In the genomic region with DNA sequence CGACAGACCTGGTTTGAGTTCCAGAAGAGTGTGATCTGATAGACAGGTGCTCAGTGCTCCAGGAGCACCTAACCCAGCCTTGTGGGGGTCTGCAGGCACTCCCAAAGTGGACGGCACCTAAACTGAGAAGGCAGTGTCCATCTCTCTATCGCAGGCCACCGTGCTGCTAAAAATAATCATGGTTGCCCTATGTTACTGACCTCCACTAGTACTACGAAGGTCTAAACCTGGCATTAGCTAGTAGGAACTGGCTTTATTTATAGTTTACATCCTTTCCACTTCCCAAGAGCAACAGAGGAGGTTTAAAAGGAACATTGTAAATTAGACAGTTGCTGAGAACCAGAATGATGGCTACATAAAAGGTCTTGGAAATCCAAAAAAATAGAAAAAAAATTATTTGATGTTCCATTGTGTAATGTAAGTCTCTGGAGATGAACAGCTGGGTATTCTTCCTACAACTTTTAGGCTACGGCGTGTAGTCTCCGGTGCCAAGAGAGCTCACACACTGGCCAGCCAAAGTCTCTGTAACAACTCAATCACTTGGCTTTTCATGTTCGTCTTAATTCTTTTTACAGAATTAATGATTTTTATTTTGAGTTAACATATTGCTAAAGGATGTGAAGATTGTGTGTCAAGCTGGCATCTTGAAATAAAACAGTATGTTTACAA, we compare ENCODE assay signal across 20 cellular contexts. TPM values are rescaled to one million over a fixed set of nuclear protein-coding genes. Genes with fewer than 3 reads are reported as not detected.
DNase-seq lines count a peak whose midpoint lies in the region; ATAC-seq, FAIRE-seq and TF ChIP-seq lines count a peak whose summit lies in the region.
"Had no signal": no experiment of that assay in that cellular context is flagged by ENCODE, and none has a peak within 500 bp of the region (broad histone marks: within the 10 kb centered on the region; RNA-seq: fewer than 3 reads in every experiment).

No MANE protein-coding gene starts in this region.

- H3K9me3 Mint-ChIP-seq in naive thymus-derived CD8-positive, alpha-beta T cell: no peaks in the 10 kb centered on the region
- H3K9me3 Mint-ChIP-seq: activated T-cell treated with anti-CD3 and anti-CD28 coated beads, Interleukin-2, amount 50 U/mL, for 24 hours had no signal

- TF ChIP-seq RAD21 in A549 (conservative IDR thresholded peaks at IDR 0.05 in 1 of 2, IDR thresholded peaks at IDR 0.05 in 1 of 2) (no peak), liver (IDR thresholded peaks at IDR 0.05) (no peak)

- TF ChIP-seq CTCF in A549 (IDR thresholded peaks at IDR 0.05) (no peak), dorsolateral prefrontal cortex (IDR thresholded peaks at IDR 0.05 in 54 of 56, conservative IDR thresholded peaks at IDR 0.05 in 2 of 56; ENCODE audit: low read depth in 1 of 56, partially characterized antibody in 56 of 56) (no peak), liver (IDR thresholded peaks at IDR 0.05; ENCODE audit: low read depth, low read length, missing input control) (no peak), spleen (IDR thresholded peaks at IDR 0.05 in 8 of 11, conservative IDR thresholded peaks at IDR 0.05 in 3 of 11) (no peak)

- no peak for TF ChIP-seq EP300 in A549 (IDR thresholded peaks at IDR 0.05)

- no peaks in the 10 kb centered on the region for H3K9me3 ChIP-seq in A549
- no peaks in the 10 kb centered on the region for H3K9me3 ChIP-seq in liver (ENCODE audit: control insufficient read depth in 4 of 4, low read length in 3 of 4)
- no peaks in the 10 kb centered on the region for H3K9me3 ChIP-seq in spleen

- H3K4me2 ChIP-seq in A549: peak overlapping the region; percentile 96

- H3K27ac ChIP-seq in A549 (peak overlapping the region; percentile 90 to 96), dorsolateral prefrontal cortex (peak overlapping the region; percentile 67 to 100 (median 96)), liver (ENCODE audit: low read depth in 1 of 2, low read length in 2 of 2) (peak overlapping the region; percentile 15 to 66), spleen (peak overlapping the region in 6 of 8 donors; percentile 21 to 82 (median 62))

- no peak for FAIRE-seq in A549 (lab: Jason Lieb, UNC)

- H3K36me3 ChIP-seq in liver (ENCODE audit: control insufficient read depth in 4 of 4, insufficient read depth in 3 of 4, low read depth in 1 of 4, low read length in 3 of 4) (no peaks in the 10 kb centered on the region), spleen (no peaks in the 10 kb centered on the region)

- TF ChIP-seq POLR2A in A549 (IDR thresholded peaks at IDR 0.05; ENCODE audit: low read length): no peak
- no peak for TF ChIP-seq POLR2A in spleen (IDR thresholded peaks at IDR 0.05)

- DNase-seq in A549 (ENCODE audit: low read depth in 1 of 2, low spot score in 1 of 2) (no peak), dorsolateral prefrontal cortex (no peak), spleen (no peak), SHP77 (lab: John Stamatoyannopoulos, UW) (no peak)
- DNase-seq in naive thymus-derived CD8-positive, alpha-beta T cell: no peak
- DNase-seq: activated CD4-positive, alpha-beta T cell treated with anti-CD3 and anti-CD28 coated beads for 4 hours; activated T-cell treated with anti-CD3 and anti-CD28 coated beads, Interleukin-2, amount 50 U/mL, for 24 hours; COR-L47; erythroblast; GDM1; mesendoderm; NCI-H1930; NCI-H774; occipital lobe; RPMI8226; T-helper 2 cell had no signal

- no peaks in the 10 kb centered on the region for H3K36me3 Mint-ChIP-seq in naive thymus-derived CD8-positive, alpha-beta T cell

- no peak overlapping the region for H3K27ac Mint-ChIP-seq in naive thymus-derived CD8-positive, alpha-beta T cell
- H3K27ac Mint-ChIP-seq: activated T-cell treated with anti-CD3 and anti-CD28 coated beads, Interleukin-2, amount 50 U/mL, for 24 hours had no signal

- H3K4me1 Mint-ChIP-seq in naive thymus-derived CD8-positive, alpha-beta T cell: peaks cover 0 to 26% (median 15%) of the 10 kb centered on the region in 4 donors

- H3K4me3 ChIP-seq in A549: no peak overlapping the region
- peak overlapping the region in 9 of 59 donors; percentile 3 to 59 (median 11) for H3K4me3 ChIP-seq in dorsolateral prefrontal cortex
- no peak overlapping the region for H3K4me3 ChIP-seq in liver (ENCODE audit: low read depth in 1 of 3, low read length in 3 of 3)
- no peak overlapping the region for H3K4me3 ChIP-seq in spleen

- H3K27me3 ChIP-seq in dorsolateral prefrontal cortex (no peaks in the 10 kb centered on the region), liver (ENCODE audit: control insufficient read depth in 4 of 4, insufficient read depth in 4 of 4, low read length in 3 of 4) (no peaks in the 10 kb centered on the region), spleen (replicated peaks in 1 of 7) (no peaks in the 10 kb centered on the region)

- intact Hi-C loops in dorsolateral prefrontal cortex (cut with DNase I) (no loop called here), spleen (cut with DNase I; ENCODE audit: low total_unique reads) (no loop called here)

- WGBS in A549 (ENCODE audit: missing lambda C conversion rate): 94% methylated on average over 9 of the region's 9 CpGs
- WGBS in liver: 58% methylated on average over 9 of the region's 9 CpGs
- whole genome bisulfite sequencing in spleen, 5 donors: 58 to 80% (median 70%) methylated on average over 9 of the region's 9 CpGs

- H3K9ac ChIP-seq in liver (ENCODE audit: low read depth in 1 of 2, low read length in 2 of 2): no peak overlapping the region

- CTCF ChIA-PET in A549 (lab: Yijun Ruan, JAX): interaction anchor here (1.1 to 1.3 kb wide), 3 partner anchors 10 to 15 kb away, joined by 3 read pairs; no protein-coding TSS in a partner anchor

- H3K27me3 Mint-ChIP-seq in naive thymus-derived CD8-positive, alpha-beta T cell: peaks cover 0 to 6% (median 0%) of the 10 kb centered on the region in 5 donors
- H3K27me3 Mint-ChIP-seq: type B pancreatic cell had no signal

- ATAC-seq in A549 (no peak), HG02852 (IDR thresholded peaks at IDR 0.05; ENCODE audit: unreplicated experiment) (no peak), HG02870 (IDR thresholded peaks at IDR 0.05; ENCODE audit: unreplicated experiment) (no peak)
- ATAC-seq in naive thymus-derived CD8-positive, alpha-beta T cell: no peak

- H3K4me3 Mint-ChIP-seq in naive thymus-derived CD8-positive, alpha-beta T cell: no peak overlapping the region
- H3K4me3 Mint-ChIP-seq: activated T-cell treated with anti-CD3 and anti-CD28 coated beads, Interleukin-2, amount 50 U/mL, for 24 hours; type B pancreatic cell had no signal

- POLR2A ChIA-PET in A549 (lab: Yijun Ruan, JAX): interaction anchor here (3.2 kb wide), 1 partner anchor 27 kb away, joined by 43 read pairs; a partner anchor contains a TSS
- POLR2A ChIA-PET in naive thymus-derived CD8-positive, alpha-beta T cell (lab: Charles Lee): no interaction called here

- H3K4me1 ChIP-seq in A549: peaks cover 63% of the 10 kb centered on the region
- H3K4me1 ChIP-seq in liver (ENCODE audit: control insufficient read depth in 4 of 4, insufficient read depth in 4 of 4, low read length in 3 of 4): peaks cover 25 to 77% (median 57%) of the 10 kb centered on the region in 4 donors
- peaks cover 29 to 68% (median 43%) of the 10 kb centered on the region in 6 donors for H3K4me1 ChIP-seq in spleen

TF ChIP-seq in A549, 52 proteins besides CTCF, POLR2A, EP300 and RAD21:
- TF ChIP-seq, protein P1, sequence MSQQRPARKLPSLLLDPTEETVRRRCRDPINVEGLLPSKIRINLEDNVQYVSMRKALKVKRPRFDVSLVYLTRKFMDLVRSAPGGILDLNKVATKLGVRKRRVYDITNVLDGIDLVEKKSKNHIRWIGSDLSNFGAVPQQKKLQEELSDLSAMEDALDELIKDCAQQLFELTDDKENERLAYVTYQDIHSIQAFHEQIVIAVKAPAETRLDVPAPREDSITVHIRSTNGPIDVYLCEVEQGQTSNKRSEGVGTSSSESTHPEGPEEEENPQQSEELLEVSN (IDR thresholded peaks at IDR 0.05; ENCODE audit: borderline replicate concordance, low read depth): no peak
- no peak for TF ChIP-seq HEYL (CRISPR knock-in tag; IDR thresholded peaks at IDR 0.05)
- no peak for TF ChIP-seq FOSL2 (IDR thresholded peaks at IDR 0.05)
- TF ChIP-seq FOSL2 (CRISPR knock-in tag; IDR thresholded peaks at IDR 0.05): no peak
- no peak for TF ChIP-seq TFCP2L1 (CRISPR knock-in tag; IDR thresholded peaks at IDR 0.05)
- no peak for TF ChIP-seq SREBF2 (IDR thresholded peaks at IDR 0.05)
- TF ChIP-seq RCOR1 (IDR thresholded peaks at IDR 0.05; ENCODE audit: low read depth, low read length): no peak
- no peak for TF ChIP-seq CBX8 (IDR thresholded peaks at IDR 0.05)
- no peak for TF ChIP-seq RNF2 (IDR thresholded peaks at IDR 0.05; ENCODE audit: borderline replicate concordance, low read depth)
- TF ChIP-seq FOSB (CRISPR knock-in tag; IDR thresholded peaks at IDR 0.05): no peak

TF ChIP-seq in liver, 16 proteins besides CTCF, POLR2A, EP300 and RAD21:
- TF ChIP-seq EGR1 (IDR thresholded peaks at IDR 0.05; ENCODE audit: low read depth in 2 of 2): no peak
- TF ChIP-seq, protein P2, sequence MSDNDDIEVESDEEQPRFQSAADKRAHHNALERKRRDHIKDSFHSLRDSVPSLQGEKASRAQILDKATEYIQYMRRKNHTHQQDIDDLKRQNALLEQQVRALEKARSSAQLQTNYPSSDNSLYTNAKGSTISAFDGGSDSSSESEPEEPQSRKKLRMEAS (IDR thresholded peaks at IDR 0.05): no peak
- TF ChIP-seq RXRA (IDR thresholded peaks at IDR 0.05): no peak
- no peak for TF ChIP-seq TAF1 (conservative IDR thresholded peaks at IDR 0.05)

RNA-seq across cellular contexts. Expression of a gene that starts 27.3 kb away (rescaled TPM):
- polyA plus RNA-seq in A549 (2011; rRNA removed) (85.3 and 89.0 TPM in 2 replicates), A549 (2017; fragmentation: RNase III; extraction: RNeasy Plus Mini Kit Qiagen cat#74134 plus additional on column Dnase treatment) (24.8 to 31.4 TPM (median 29.8 TPM) in 3 replicates), liver (10 to 100 TPM; 12.3 to 22.5 TPM), spleen (10 to 100 TPM in 1 of 3 donors, 1 to 10 TPM in 2; 3.7 to 10.7 (median 4.1) TPM)
- polyA plus RNA-seq in A549 (2012; cell fraction: cytosol; rRNA removed): 13.6 and 14.2 TPM in 2 replicates
- polyA plus RNA-seq in A549 (2012; cell fraction: nucleus; rRNA removed): 13.3 and 25.1 TPM in 2 replicates
- polyA minus RNA-seq in A549 (2011; rRNA and poly(A)+ RNA removed): 87.7 and 105 TPM in 2 replicates
- total RNA-seq in dorsolateral prefrontal cortex (100 to 1,000 TPM; 105 to 192 (median 143) TPM), liver (10 to 100 TPM; 10.5 to 65.8 TPM), spleen (100 to 1,000 TPM in 5 of 7 donors, 10 to 100 TPM in 2; 71.4 to 182 (median 121) TPM)
- 1 to 10 TPM; 7.8 to 9.2 TPM for total RNA-seq in naive thymus-derived CD8-positive, alpha-beta T cell
- 1 to 10 TPM; 3.8 to 4.1 (median 4.0) TPM for polyA plus RNA-seq in naive thymus-derived CD8-positive, alpha-beta T cell

Comparison
In these comparisons a context has a peak if more than half of its experiments do, and no peak if none do; other contexts are left out.
1. H3K27ac ChIP-seq: peak in every context shown above with its lines; median percentile 96 in dorsolateral prefrontal cortex; 93 in A549; 62 in spleen; 40 in liver.